In the genomic region with DNA sequence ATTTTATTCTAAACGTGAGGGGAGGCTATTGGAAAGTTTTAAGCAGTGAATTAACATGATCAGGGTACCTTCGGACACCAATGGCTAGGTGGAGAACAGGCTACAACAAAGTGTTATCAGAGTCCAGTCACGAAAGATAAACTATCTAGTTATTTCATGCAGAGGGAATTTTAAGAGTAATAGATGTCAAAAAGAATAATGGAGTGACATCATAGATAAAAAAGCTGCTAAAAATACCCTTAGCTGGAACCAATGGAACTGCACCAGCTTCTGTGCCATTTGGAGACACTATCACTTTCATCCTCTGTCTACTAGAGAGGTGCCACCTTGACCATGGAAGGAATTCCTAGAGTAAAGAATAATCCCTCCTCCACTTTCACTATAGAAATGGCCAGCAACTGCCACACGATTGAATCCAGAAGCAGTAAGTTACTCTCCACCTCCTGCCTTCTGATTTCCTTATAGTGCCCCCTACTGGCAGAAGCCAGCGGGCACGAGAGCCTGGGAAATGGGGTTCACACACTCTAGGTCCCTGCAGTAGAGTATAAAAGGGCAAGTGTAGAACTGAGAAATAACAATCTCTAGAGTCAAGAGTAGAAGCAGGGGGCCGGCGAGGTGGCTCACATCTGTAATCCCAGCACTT, we compare ENCODE assay signal across 8 cellular contexts. TPM values are rescaled to one million over a fixed set of nuclear protein-coding genes. Genes with fewer than 3 reads are reported as not detected.
A peak's percentile ranks its signal among the peaks of the same experiment; 100 is the strongest.
DNase-seq lines count a peak whose midpoint lies in the region; ATAC-seq and TF ChIP-seq lines count a peak whose summit lies in the region.

No MANE protein-coding gene starts in this region.

- no peak for ATAC-seq in activated T-helper 17 cell treated with anti-CD3 and anti-CD28 coated beads, Interleukin-2, amount 50 U/mL, for 72 hours (replicated peaks)
- ATAC-seq in stimulated activated memory B cell treated with anti-CD40 and anti-IgM and Interleukin-4, amounts not matched to agents 10 μg/mL and 1 μg/mL and 100 μg/mL, for 72 hours = no peak
- ATAC-seq in GM21423 (IDR thresholded peaks at IDR 0.05; ENCODE audit: unreplicated experiment) = no peak

- no peak overlapping the region for H3K4me3 ChIP-seq in OCI-LY7 (ENCODE audit: low read depth, low read length, poor library complexity, severe bottlenecking)
- no peak overlapping the region for H3K4me3 ChIP-seq in hepatocyte

- TF ChIP-seq CTCF in OCI-LY7 (conservative IDR thresholded peaks at IDR 0.05; ENCODE audit: low read length) = peak; percentile 88
- peak; percentile 49 for TF ChIP-seq CTCF in hepatocyte (IDR thresholded peaks at IDR 0.05; ENCODE audit: poor library complexity)

- no peaks in the 10 kb centered on the region for H3K27me3 ChIP-seq in hepatocyte

- H3K36me3 Mint-ChIP-seq in activated T-helper 17 cell treated with anti-CD3 and anti-CD28 coated beads, Interleukin-2, amount 50 U/mL, for 72 hours (ENCODE audit: low read depth) = no peaks in the 10 kb centered on the region
- H3K36me3 Mint-ChIP-seq in stimulated activated memory B cell treated with anti-CD40 and anti-IgM and Interleukin-4, amounts not matched to agents 10 μg/mL and 1 μg/mL and 100 μg/mL, for 72 hours = no peaks in the 10 kb centered on the region

- peak overlapping the region; percentile 97 for H3K4me3 Mint-ChIP-seq in activated T-helper 17 cell treated with anti-CD3 and anti-CD28 coated beads, Interleukin-2, amount 50 U/mL, for 72 hours
- no peak overlapping the region for H3K4me3 Mint-ChIP-seq in stimulated activated memory B cell treated with anti-CD40 and anti-IgM and Interleukin-4, amounts not matched to agents 10 μg/mL and 1 μg/mL and 100 μg/mL, for 72 hours

- BruUV-seq in OCI-LY7 (replicated peaks; lab: Mats Ljungman, UMichigan) = no TSS peak

- H3K4me1 Mint-ChIP-seq in activated T-helper 17 cell treated with anti-CD3 and anti-CD28 coated beads, Interleukin-2, amount 50 U/mL, for 72 hours = peaks cover 25% of the 10 kb centered on the region
- H3K4me1 Mint-ChIP-seq in stimulated activated memory B cell treated with anti-CD40 and anti-IgM and Interleukin-4, amounts not matched to agents 10 μg/mL and 1 μg/mL and 100 μg/mL, for 72 hours = peaks cover 38% of the 10 kb centered on the region

- peaks cover 25% of the 10 kb centered on the region for H3K4me1 ChIP-seq in OCI-LY7 (ENCODE audit: insufficient read depth, low read length, poor library complexity, severe bottlenecking)
- peaks cover 26% of the 10 kb centered on the region for H3K4me1 ChIP-seq in hepatocyte (ENCODE audit: insufficient read depth)

- intact Hi-C loops in OCI-LY7 (cut with micrococcal nuclease; ENCODE audit: unreplicated experiment) = loop anchor here (10.0 kb wide), 2 partner anchors 119 to 271 kb away; a partner anchor contains a TSS

- no peaks in the 10 kb centered on the region for H4K20me1 ChIP-seq in OCI-LY7 (ENCODE audit: insufficient read depth, low read length)
- H4K20me1 ChIP-seq in hepatocyte (ENCODE audit: insufficient read depth, poor library complexity, severe bottlenecking) = no peaks in the 10 kb centered on the region

- CTCF ChIA-PET in OCI-LY7 (lab: Charles Lee; ENCODE audit: unreplicated experiment) = no interaction called here

- H3K4me2 ChIP-seq in OCI-LY7 (ENCODE audit: low read length) (no peak overlapping the region), hepatocyte (no peak overlapping the region)

- H3K79me2 ChIP-seq in OCI-LY7 (ENCODE audit: insufficient read depth, low read depth, low read length) (peaks cover 16% of the 10 kb centered on the region), hepatocyte (peaks cover 16% of the 10 kb centered on the region)

- no peak overlapping the region for H3K27ac Mint-ChIP-seq in activated T-helper 17 cell treated with anti-CD3 and anti-CD28 coated beads, Interleukin-2, amount 50 U/mL, for 72 hours
- H3K27ac Mint-ChIP-seq in stimulated activated memory B cell treated with anti-CD40 and anti-IgM and Interleukin-4, amounts not matched to agents 10 μg/mL and 1 μg/mL and 100 μg/mL, for 72 hours = no peak overlapping the region

- 41% methylated on average over 8 of the region's 8 CpGs for WGBS in hepatocyte (ENCODE audit: low lambda C conversion rate, missing lambda C conversion rate)

- H3K9me3 ChIP-seq in OCI-LY7 (ENCODE audit: low read length) (no peaks in the 10 kb centered on the region), hepatocyte (ENCODE audit: low read depth) (no peaks in the 10 kb centered on the region)

- POLR2A ChIA-PET in OCI-LY7 (lab: Charles Lee) = interaction anchor here (0.6 to 0.9 kb wide), 2 partner anchors 19 to 337 kb away, joined by 4 to 5 read pairs; no protein-coding TSS in a partner anchor

- no peaks in the 10 kb centered on the region for H3K27me3 Mint-ChIP-seq in activated T-helper 17 cell treated with anti-CD3 and anti-CD28 coated beads, Interleukin-2, amount 50 U/mL, for 72 hours
- no peaks in the 10 kb centered on the region for H3K27me3 Mint-ChIP-seq in stimulated activated memory B cell treated with anti-CD40 and anti-IgM and Interleukin-4, amounts not matched to agents 10 μg/mL and 1 μg/mL and 100 μg/mL, for 72 hours

- no peaks in the 10 kb centered on the region for H3K9me2 ChIP-seq in OCI-LY7 (ENCODE audit: insufficient read depth, low read length)
- no peaks in the 10 kb centered on the region for H3K9me2 ChIP-seq in hepatocyte (replicated peaks; ENCODE audit: insufficient read depth)

- DNase-seq in DMS53 (lab: John Stamatoyannopoulos, UW) (peak; percentile 46), DMS53 treated with DMSO at 0.1 percent for 48 hours (lab: John Stamatoyannopoulos, UW; ENCODE audit: unreplicated experiment) (no peak), OCI-LY7 (ENCODE audit: low spot score) (peak; percentile 41), hepatocyte (ENCODE audit: low spot score) (peak; percentile 37)
- peak; percentile 47 to 69 for DNase-seq in stimulated activated CD4-positive, alpha-beta T cell treated with anti-CD3 and anti-CD28 coated beads, Interleukin-2, amount 100 ng/mL, for 24 hours

- H2AFZ ChIP-seq in OCI-LY7 (ENCODE audit: low read length) = no peak overlapping the region
- no peak overlapping the region for H2AFZ ChIP-seq in hepatocyte

- H3K9me3 Mint-ChIP-seq in activated T-helper 17 cell treated with anti-CD3 and anti-CD28 coated beads, Interleukin-2, amount 50 U/mL, for 72 hours = no peaks in the 10 kb centered on the region
- no peaks in the 10 kb centered on the region for H3K9me3 Mint-ChIP-seq in stimulated activated memory B cell treated with anti-CD40 and anti-IgM and Interleukin-4, amounts not matched to agents 10 μg/mL and 1 μg/mL and 100 μg/mL, for 72 hours

- H3K36me3 ChIP-seq in OCI-LY7 (ENCODE audit: insufficient read depth, low read length) (no peaks in the 10 kb centered on the region; the same call in 1 of the 2 replicates), hepatocyte (replicated peaks; ENCODE audit: insufficient read depth, low read depth) (no peaks in the 10 kb centered on the region)

- H3K27ac ChIP-seq in OCI-LY7 (ENCODE audit: low read depth, low read length, poor library complexity, severe bottlenecking) = no peak overlapping the region
- no peak overlapping the region for H3K27ac ChIP-seq in hepatocyte

RNA-seq across cellular contexts. Expression of a gene that starts 2.8 kb away (rescaled TPM):
- total RNA-seq in OCI-LY7 (2014; rRNA removed; shearing (Covaris generic)) = 28.9 and 29.7 TPM in 2 replicates
- total RNA-seq in OCI-LY7 (2022) (41.1 and 47.3 TPM in 2 replicates), hepatocyte (116 and 137 TPM in 2 replicates)
- 10 to 100 TPM; 14.9 to 26.7 TPM for total RNA-seq in activated T-helper 17 cell treated with anti-CD3 and anti-CD28 coated beads, Interleukin-2, amount 50 U/mL, for 72 hours
- 62.1 and 63.6 TPM in 2 replicates for polyA plus RNA-seq in hepatocyte
